ENCODE assay signal across 1 cellular context in the genomic region with DNA sequence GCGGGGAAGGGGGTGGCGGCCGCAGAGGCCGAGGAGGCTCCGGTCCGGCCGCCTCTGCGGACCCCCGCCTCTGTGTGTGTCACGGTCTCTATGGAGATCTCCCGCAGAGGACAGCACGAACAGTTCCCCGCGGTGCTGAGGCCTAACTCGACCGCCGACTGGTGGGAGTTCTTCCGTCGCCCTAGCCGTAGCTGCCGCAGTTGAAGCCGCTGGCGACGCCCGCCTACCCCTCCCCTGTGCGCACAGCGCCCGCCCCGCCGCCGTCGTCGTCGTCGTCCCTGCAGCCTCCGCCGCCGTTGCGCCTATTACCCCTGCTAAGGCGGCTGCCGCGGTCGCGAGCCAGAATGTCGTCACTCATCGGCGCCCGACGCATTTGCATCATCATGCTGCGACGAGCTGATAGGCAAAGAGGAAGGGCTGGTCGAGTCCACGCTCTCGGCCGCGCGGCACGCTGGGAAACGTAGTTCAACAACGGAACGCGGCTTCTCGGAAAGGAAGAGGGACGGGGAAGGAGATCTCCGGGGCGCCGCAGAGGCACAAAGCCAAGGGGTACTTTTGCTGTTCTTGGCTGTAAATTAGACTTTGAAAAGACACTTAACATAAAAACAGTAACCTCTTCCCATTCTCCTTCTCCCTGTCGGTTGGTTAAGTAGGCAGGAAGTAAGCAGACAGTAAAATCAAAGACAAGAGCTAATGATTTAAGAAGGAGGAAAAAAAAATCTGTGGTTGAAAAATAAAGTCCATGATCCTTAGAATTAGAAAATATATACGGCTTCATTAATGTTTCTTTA.
TF ChIP-seq lines count a peak whose summit lies in the region.

TSS of gene NUP153 (minus strand) at position 346 of the 791 bp plus-strand sequence. CDS start 538 bp downstream, outside the sequence.

TF ChIP-seq in HepG2, 621 proteins besides CTCF, POLR2A, EP300 and RAD21 (continued from another document and continues in another):
- TF ChIP-seq GPBP1L1 (CRISPR knock-in tag; IDR thresholded peaks at IDR 0.05) (no peak), ZBTB46 (CRISPR knock-in tag; IDR thresholded peaks at IDR 0.05; ENCODE audit: borderline replicate concordance) (no peak), NR0B2 (CRISPR knock-in tag; IDR thresholded peaks at IDR 0.05) (peak; percentile 93), ZNF891 (CRISPR knock-in tag; IDR thresholded peaks at IDR 0.05) (peak; percentile 40), SRSF9 (IDR thresholded peaks at IDR 0.05; ENCODE audit: borderline replicate concordance, insufficient read depth, low read depth, low read length, poor library complexity, severe bottlenecking) (no peak), ZNF83 (CRISPR knock-in tag; IDR thresholded peaks at IDR 0.05; ENCODE audit: borderline replicate concordance) (no peak), THYN1 (CRISPR knock-in tag; IDR thresholded peaks at IDR 0.05; ENCODE audit: borderline replicate concordance, low read depth) (no peak), POGK (CRISPR knock-in tag; conservative IDR thresholded peaks at IDR 0.05) (peak; percentile 93), PAWR (CRISPR knock-in tag; IDR thresholded peaks at IDR 0.05; ENCODE audit: borderline replicate concordance) (no peak), PTBP1 (IDR thresholded peaks at IDR 0.05; ENCODE audit: low read depth, low read length, poor library complexity, severe bottlenecking) (peak; percentile 44), NFAT5 (CRISPR knock-in tag; IDR thresholded peaks at IDR 0.05) (peak; percentile 85; the same call in 1 of the 2 replicates), HOXA7 (CRISPR knock-in tag; IDR thresholded peaks at IDR 0.05) (no peak), ZNF34 (CRISPR knock-in tag; IDR thresholded peaks at IDR 0.05; ENCODE audit: borderline replicate concordance) (peak; percentile 73; the same call in 1 of the 2 replicates), NFKBIZ (CRISPR knock-in tag; IDR thresholded peaks at IDR 0.05) (peak; percentile 99), ZNF10 (CRISPR knock-in tag; IDR thresholded peaks at IDR 0.05; ENCODE audit: borderline replicate concordance, low read depth) (no peak), ZNF382 (CRISPR knock-in tag; IDR thresholded peaks at IDR 0.05; ENCODE audit: borderline replicate concordance) (no peak), ZNF670 (CRISPR knock-in tag; IDR thresholded peaks at IDR 0.05; ENCODE audit: borderline replicate concordance) (no peak), AHR (CRISPR knock-in tag; IDR thresholded peaks at IDR 0.05) (peak; percentile 97), ATF7-NPFF (CRISPR knock-in tag; IDR thresholded peaks at IDR 0.05; ENCODE audit: low read depth) (peak; percentile 81), ZSCAN29 (CRISPR knock-in tag; conservative IDR thresholded peaks at IDR 0.05) (no peak; the same call in none of the 2 replicates), KLF15 (CRISPR knock-in tag; IDR thresholded peaks at IDR 0.05; ENCODE audit: borderline replicate concordance) (peak; percentile 87; the same call in 1 of the 2 replicates), MEIS1 (CRISPR knock-in tag; IDR thresholded peaks at IDR 0.05; ENCODE audit: borderline replicate concordance) (peak; percentile 95; the same call in 1 of the 2 replicates), POLR2AphosphoS5 (IDR thresholded peaks at IDR 0.05; ENCODE audit: low read depth, low read length) (peak; percentile 88), ZFP82 (CRISPR knock-in tag; IDR thresholded peaks at IDR 0.05; ENCODE audit: borderline replicate concordance) (no peak), SYNCRIP (IDR thresholded peaks at IDR 0.05; ENCODE audit: insufficient read depth, low read depth, low read length) (no peak), PBX3 (CRISPR knock-in tag; IDR thresholded peaks at IDR 0.05; ENCODE audit: borderline replicate concordance) (no peak), EZH2 (conservative IDR thresholded peaks at IDR 0.05; ENCODE audit: low read depth, low read length) (no peak)
- TF ChIP-seq, protein P1, sequence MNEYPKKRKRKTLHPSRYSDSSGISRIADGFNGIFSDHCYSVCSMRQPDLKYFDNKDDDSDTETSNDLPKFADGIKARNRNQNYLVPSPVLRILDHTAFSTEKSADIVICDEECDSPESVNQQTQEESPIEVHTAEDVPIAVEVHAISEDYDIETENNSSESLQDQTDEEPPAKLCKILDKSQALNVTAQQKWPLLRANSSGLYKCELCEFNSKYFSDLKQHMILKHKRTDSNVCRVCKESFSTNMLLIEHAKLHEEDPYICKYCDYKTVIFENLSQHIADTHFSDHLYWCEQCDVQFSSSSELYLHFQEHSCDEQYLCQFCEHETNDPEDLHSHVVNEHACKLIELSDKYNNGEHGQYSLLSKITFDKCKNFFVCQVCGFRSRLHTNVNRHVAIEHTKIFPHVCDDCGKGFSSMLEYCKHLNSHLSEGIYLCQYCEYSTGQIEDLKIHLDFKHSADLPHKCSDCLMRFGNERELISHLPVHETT (CRISPR knock-in tag; conservative IDR thresholded peaks at IDR 0.05): peak; percentile 99
- TF ChIP-seq, protein P2, sequence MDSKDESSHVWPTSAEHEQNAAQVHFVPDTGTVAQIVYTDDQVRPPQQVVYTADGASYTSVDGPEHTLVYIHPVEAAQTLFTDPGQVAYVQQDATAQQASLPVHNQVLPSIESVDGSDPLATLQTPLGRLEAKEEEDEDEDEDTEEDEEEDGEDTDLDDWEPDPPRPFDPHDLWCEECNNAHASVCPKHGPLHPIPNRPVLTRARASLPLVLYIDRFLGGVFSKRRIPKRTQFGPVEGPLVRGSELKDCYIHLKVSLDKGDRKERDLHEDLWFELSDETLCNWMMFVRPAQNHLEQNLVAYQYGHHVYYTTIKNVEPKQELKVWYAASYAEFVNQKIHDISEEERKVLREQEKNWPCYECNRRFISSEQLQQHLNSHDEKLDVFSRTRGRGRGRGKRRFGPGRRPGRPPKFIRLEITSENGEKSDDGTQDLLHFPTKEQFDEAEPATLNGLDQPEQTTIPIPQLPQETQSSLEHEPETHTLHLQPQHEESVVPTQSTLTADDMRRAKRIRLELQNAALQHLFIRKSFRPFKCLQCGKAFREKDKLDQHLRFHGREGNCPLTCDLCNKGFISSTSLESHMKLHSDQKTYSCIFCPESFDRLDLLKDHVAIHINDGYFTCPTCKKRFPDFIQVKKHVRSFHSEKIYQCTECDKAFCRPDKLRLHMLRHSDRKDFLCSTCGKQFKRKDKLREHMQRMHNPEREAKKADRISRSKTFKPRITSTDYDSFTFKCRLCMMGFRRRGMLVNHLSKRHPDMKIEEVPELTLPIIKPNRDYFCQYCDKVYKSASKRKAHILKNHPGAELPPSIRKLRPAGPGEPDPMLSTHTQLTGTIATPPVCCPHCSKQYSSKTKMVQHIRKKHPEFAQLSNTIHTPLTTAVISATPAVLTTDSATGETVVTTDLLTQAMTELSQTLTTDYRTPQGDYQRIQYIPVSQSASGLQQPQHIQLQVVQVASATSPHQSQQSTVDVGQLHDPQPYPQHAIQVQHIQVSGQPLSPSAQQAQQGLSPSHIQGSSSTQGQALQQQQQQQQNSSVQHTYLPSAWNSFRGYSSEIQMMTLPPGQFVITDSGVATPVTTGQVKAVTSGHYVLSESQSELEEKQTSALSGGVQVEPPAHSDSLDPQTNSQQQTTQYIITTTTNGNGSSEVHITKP (CRISPR knock-in tag; IDR thresholded peaks at IDR 0.05; ENCODE audit: low read depth): peak; percentile 88
- TF ChIP-seq, protein P3, sequence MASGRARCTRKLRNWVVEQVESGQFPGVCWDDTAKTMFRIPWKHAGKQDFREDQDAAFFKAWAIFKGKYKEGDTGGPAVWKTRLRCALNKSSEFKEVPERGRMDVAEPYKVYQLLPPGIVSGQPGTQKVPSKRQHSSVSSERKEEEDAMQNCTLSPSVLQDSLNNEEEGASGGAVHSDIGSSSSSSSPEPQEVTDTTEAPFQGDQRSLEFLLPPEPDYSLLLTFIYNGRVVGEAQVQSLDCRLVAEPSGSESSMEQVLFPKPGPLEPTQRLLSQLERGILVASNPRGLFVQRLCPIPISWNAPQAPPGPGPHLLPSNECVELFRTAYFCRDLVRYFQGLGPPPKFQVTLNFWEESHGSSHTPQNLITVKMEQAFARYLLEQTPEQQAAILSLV (CRISPR knock-in tag; IDR thresholded peaks at IDR 0.05; ENCODE audit: borderline replicate concordance): peak; percentile 57
- TF ChIP-seq, protein P4, sequence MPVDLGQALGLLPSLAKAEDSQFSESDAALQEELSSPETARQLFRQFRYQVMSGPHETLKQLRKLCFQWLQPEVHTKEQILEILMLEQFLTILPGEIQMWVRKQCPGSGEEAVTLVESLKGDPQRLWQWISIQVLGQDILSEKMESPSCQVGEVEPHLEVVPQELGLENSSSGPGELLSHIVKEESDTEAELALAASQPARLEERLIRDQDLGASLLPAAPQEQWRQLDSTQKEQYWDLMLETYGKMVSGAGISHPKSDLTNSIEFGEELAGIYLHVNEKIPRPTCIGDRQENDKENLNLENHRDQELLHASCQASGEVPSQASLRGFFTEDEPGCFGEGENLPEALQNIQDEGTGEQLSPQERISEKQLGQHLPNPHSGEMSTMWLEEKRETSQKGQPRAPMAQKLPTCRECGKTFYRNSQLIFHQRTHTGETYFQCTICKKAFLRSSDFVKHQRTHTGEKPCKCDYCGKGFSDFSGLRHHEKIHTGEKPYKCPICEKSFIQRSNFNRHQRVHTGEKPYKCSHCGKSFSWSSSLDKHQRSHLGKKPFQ (CRISPR knock-in tag; IDR thresholded peaks at IDR 0.05; ENCODE audit: insufficient replicate concordance): no peak
